8 cellular contexts compared by ENCODE assay signal in the genomic region with DNA sequence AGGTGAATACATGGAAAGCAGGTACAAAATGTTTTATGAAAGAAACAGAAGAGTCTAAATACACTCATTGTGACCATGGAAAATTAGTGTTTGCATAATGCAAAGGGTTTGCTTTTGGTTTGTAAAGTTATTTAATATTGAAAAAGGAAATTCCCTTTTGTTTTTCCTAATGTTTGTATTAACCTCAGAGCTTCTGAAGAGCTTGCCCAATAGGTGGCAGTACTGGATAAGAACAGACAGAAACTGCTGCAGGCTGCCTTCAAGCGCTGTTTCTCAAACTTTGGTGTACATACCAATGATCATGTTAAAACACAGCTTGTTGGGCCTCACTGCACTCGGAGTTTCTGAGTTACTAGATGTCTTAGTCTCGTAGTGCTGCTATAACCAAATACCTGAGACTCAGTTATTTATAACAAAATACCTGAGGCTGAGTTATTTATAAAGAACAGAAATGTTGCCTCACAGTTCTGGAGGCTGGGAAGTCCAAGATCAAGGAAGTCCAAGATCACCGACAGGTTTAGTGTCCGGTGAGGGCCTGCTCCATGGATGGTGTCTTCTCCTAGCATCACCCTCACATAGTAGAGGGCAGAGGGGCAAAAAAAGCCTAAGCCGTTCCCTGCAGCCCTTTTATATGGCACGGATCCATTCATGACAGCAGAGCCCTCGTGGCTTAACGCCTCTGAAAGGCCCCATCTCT. TPM values are rescaled to one million over a fixed set of nuclear protein-coding genes. Genes with fewer than 3 reads are reported as not detected.
A peak's percentile ranks its signal among the peaks of the same experiment; 100 is the strongest.
DNase-seq lines count a peak whose midpoint lies in the region; ATAC-seq and TF ChIP-seq lines count a peak whose summit lies in the region.

No MANE protein-coding gene starts in this region.

- DNase-seq in heart left ventricle, result peak in 2 of 5 donors; percentile 9 to 20
- DNase-seq in Right ventricle myocardium superior, result no peak
- peak; percentile 8 for DNase-seq in HuH-7 (ENCODE audit: low spot score)
- DNase-seq in OCI-M2 (lab: John Stamatoyannopoulos, UW; ENCODE audit: unreplicated experiment), result peak; percentile 50
- peak; percentile 38 for DNase-seq in colonic mucosa
- peak; percentile 67 for DNase-seq in mesenchymal stem cell

- H3K4me2 ChIP-seq in mesenchymal stem cell (ENCODE audit: low read length, poor library complexity, severe bottlenecking), result no peak overlapping the region

- no peak overlapping the region for H3K4ac ChIP-seq in mesenchymal stem cell (ENCODE audit: low read depth in 1 of 2, low read length in 2 of 2)

- TF ChIP-seq POLR2A in heart left ventricle (IDR thresholded peaks at IDR 0.05), result no peak

- no peak overlapping the region for H2AFZ ChIP-seq in mesenchymal stem cell (ENCODE audit: low read depth, low read length)

- no peak overlapping the region for H3K9ac ChIP-seq in colonic mucosa (ENCODE audit: low read depth in 2 of 2, low read length in 2 of 2)
- H3K9ac ChIP-seq in mesenchymal stem cell (ENCODE audit: low read length), result peak overlapping the region; percentile 13

- peaks cover 0 to 39% (median 0%) of the 10 kb centered on the region in 9 donors for H3K27me3 ChIP-seq in heart left ventricle
- H3K27me3 ChIP-seq in colonic mucosa, result no peaks in the 10 kb centered on the region
- H3K27me3 ChIP-seq in mesenchymal stem cell (ENCODE audit: control insufficient read depth in 1 of 2, insufficient read depth in 1 of 2, low read length in 2 of 2), result peaks cover 0 to 20% of the 10 kb centered on the region in 2 experiments

- no peak overlapping the region for H3K14ac ChIP-seq in mesenchymal stem cell (ENCODE audit: low read length in 2 of 2)

- no peaks in the 10 kb centered on the region for H3K79me1 ChIP-seq in mesenchymal stem cell (replicated peaks; ENCODE audit: low read length, poor library complexity, severe bottlenecking)

- no peak overlapping the region for H2AK5ac ChIP-seq in mesenchymal stem cell (ENCODE audit: low read length, severe bottlenecking)

- H2BK5ac ChIP-seq in mesenchymal stem cell (ENCODE audit: low read depth, low read length, poor library complexity, severe bottlenecking), result no peak overlapping the region

- intact Hi-C loops in heart left ventricle (cut with DNase I), result loop anchor here in 4 of 10 donors (10.0 kb wide), 3 partner anchors 105 to 235 kb away; a partner anchor contains a TSS
- intact Hi-C loops in Right ventricle myocardium superior (cut with DNase I), result loop anchor here (10.0 kb wide), 1 partner anchor 105 kb away; a partner anchor contains a TSS
- intact Hi-C loops in colonic mucosa (cut with DNase I), result loop anchor here (5.0 kb wide), 1 partner anchor 238 kb away; no protein-coding TSS in a partner anchor

- H4K8ac ChIP-seq in mesenchymal stem cell (ENCODE audit: low read length), result no peak overlapping the region

- TF ChIP-seq CTCF in heart left ventricle (IDR thresholded peaks at IDR 0.05) (peak; percentile 18 to 61 (median 47)), colonic mucosa (IDR thresholded peaks at IDR 0.05) (peak; percentile 38)

- H3K4me1 ChIP-seq in heart left ventricle (peaks cover 0 to 11% (median 0%) of the 10 kb centered on the region in 12 donors), colonic mucosa (no peaks in the 10 kb centered on the region), mesenchymal stem cell (ENCODE audit: control insufficient read depth, insufficient read depth, low read depth, low read length) (no peaks in the 10 kb centered on the region)

- no peaks in the 10 kb centered on the region for H3K9me3 ChIP-seq in heart left ventricle
- no peaks in the 10 kb centered on the region for H3K9me3 ChIP-seq in colonic mucosa
- no peaks in the 10 kb centered on the region for H3K9me3 ChIP-seq in mesenchymal stem cell (ENCODE audit: control insufficient read depth, low read length)

- H3K4me3 ChIP-seq in heart left ventricle (no peak overlapping the region), colonic mucosa (no peak overlapping the region), mesenchymal stem cell (ENCODE audit: insufficient read depth in 1 of 2, low read depth in 1 of 2, low read length in 2 of 2) (no peak overlapping the region)

- H2BK15ac ChIP-seq in mesenchymal stem cell (ENCODE audit: low read depth, poor library complexity, severe bottlenecking), result no peak overlapping the region

- H2BK12ac ChIP-seq in mesenchymal stem cell (ENCODE audit: low read length in 2 of 2), result no peak overlapping the region

- H3K18ac ChIP-seq in mesenchymal stem cell (ENCODE audit: low read depth in 1 of 2, low read length in 2 of 2), result no peak overlapping the region

- no peaks in the 10 kb centered on the region for H3K36me3 ChIP-seq in heart left ventricle
- H3K36me3 ChIP-seq in colonic mucosa, result no peaks in the 10 kb centered on the region
- H3K36me3 ChIP-seq in mesenchymal stem cell (ENCODE audit: control insufficient read depth in 1 of 2, insufficient read depth in 2 of 2, low read depth in 1 of 2, low read length in 2 of 2), result no peaks in the 10 kb centered on the region

- H3K27ac ChIP-seq in heart left ventricle (no peak overlapping the region), colonic mucosa (no peak overlapping the region), mesenchymal stem cell (ENCODE audit: low read length, poor library complexity, severe bottlenecking) (no peak overlapping the region)

- H2BK120ac ChIP-seq in mesenchymal stem cell (ENCODE audit: low read depth, low read length), result no peak overlapping the region

- H3K23ac ChIP-seq in mesenchymal stem cell (ENCODE audit: low read length in 2 of 2), result no peak overlapping the region

- WGBS in heart left ventricle, 4 donors, result 71 to 84% (median 79%) methylated on average over 9 of the region's 9 CpGs
- WGBS in mesenchymal stem cell, result 89% methylated on average over 7 of the region's 9 CpGs

- ATAC-seq in heart left ventricle (peak in 1 of 4 donors; percentile 39), Right ventricle myocardium superior (ENCODE audit: poor library complexity) (no peak), HG02884 (IDR thresholded peaks at IDR 0.05; ENCODE audit: unreplicated experiment) (no peak), GM21717 (IDR thresholded peaks at IDR 0.05; ENCODE audit: unreplicated experiment) (no peak)

- no peak overlapping the region for H4K91ac ChIP-seq in mesenchymal stem cell (ENCODE audit: low read length)

RNA-seq across cellular contexts. Expression of a gene that starts 54.2 kb away (rescaled TPM):
- under 1 TPM in 1 of 9 donors, not detected in 8; 0.22 TPM for total RNA-seq in heart left ventricle
- polyA plus RNA-seq in heart left ventricle, result not detected
- total RNA-seq in Right ventricle myocardium superior, result not detected
- not detected for total RNA-seq in colonic mucosa
- polyA plus RNA-seq in mesenchymal stem cell (2013, experiment 1 of 2), result not detected
- polyA plus RNA-seq in mesenchymal stem cell (2013, experiment 2 of 2), result not detected
